ENCODE assay signal across 14 cellular contexts in genomic region chr3:58042947-58043707, GRCh38. TPM values are rescaled to one million over a fixed set of nuclear protein-coding genes. Genes with fewer than 3 reads are reported as not detected.
DNase-seq lines count a peak whose midpoint lies in the region; ATAC-seq and TF ChIP-seq lines count a peak whose summit lies in the region.
"Had no signal": no experiment of that assay in that cellular context is flagged by ENCODE, and none has a peak within 500 bp of the region (broad histone marks: within the 10 kb centered on the region; RNA-seq: fewer than 3 reads in every experiment).

No MANE protein-coding gene starts in this region.

- TF ChIP-seq CTCF in RWPE1 (conservative IDR thresholded peaks at IDR 0.05; ENCODE audit: low read depth) (no peak), gastroesophageal sphincter (IDR thresholded peaks at IDR 0.05) (no peak)
- TF ChIP-seq CTCF in CD8-positive, alpha-beta T cell (IDR thresholded peaks at IDR 0.05), result no peak

- no peaks in the 10 kb centered on the region for H3K27me3 Mint-ChIP-seq in CD4-positive, CD25-positive, alpha-beta regulatory T cell
- H3K27me3 Mint-ChIP-seq in CD8-positive, alpha-beta T cell (ENCODE audit: low read depth), result no peaks in the 10 kb centered on the region

- peaks cover 0 to 1% (median 0%) of the 10 kb centered on the region in 7 donors for H3K9me3 Mint-ChIP-seq in CD4-positive, CD25-positive, alpha-beta regulatory T cell
- H3K9me3 Mint-ChIP-seq in CD8-positive, alpha-beta T cell, result no peaks in the 10 kb centered on the region

- ATAC-seq in CD4-positive, CD25-positive, alpha-beta regulatory T cell (ENCODE audit: low read depth in 2 of 2), result no peak
- ATAC-seq in gastroesophageal sphincter, result no peak
- ATAC-seq in HG03354 (IDR thresholded peaks at IDR 0.05; ENCODE audit: poor library complexity, severe bottlenecking, unreplicated experiment), result no peak
- ATAC-seq in CD8-positive, alpha-beta T cell, result no peak
- no peak for ATAC-seq in right cardiac atrium

- H3K4me3 ChIP-seq in CD4-positive, CD25-positive, alpha-beta regulatory T cell (ENCODE audit: low read depth, low read length), result no peak overlapping the region
- no peak overlapping the region for H3K4me3 ChIP-seq in gastroesophageal sphincter
- no peak overlapping the region for H3K4me3 ChIP-seq in rectal smooth muscle tissue (ENCODE audit: low read length)
- H3K4me3 ChIP-seq in CD8-positive, alpha-beta T cell (ENCODE audit: low read depth, low read length), result no peak overlapping the region
- H3K4me3 ChIP-seq in right cardiac atrium (ENCODE audit: low read length), result no peak overlapping the region
- H3K4me3 ChIP-seq: GM12878, lung, tibial nerve had no signal

- no peak overlapping the region for H3K4me3 Mint-ChIP-seq in CD4-positive, CD25-positive, alpha-beta regulatory T cell
- no peak overlapping the region for H3K4me3 Mint-ChIP-seq in CD8-positive, alpha-beta T cell

- H3K36me3 Mint-ChIP-seq in CD4-positive, CD25-positive, alpha-beta regulatory T cell, result peaks cover 10% of the 10 kb centered on the region
- H3K36me3 Mint-ChIP-seq in CD8-positive, alpha-beta T cell, result peaks cover 2% of the 10 kb centered on the region

- no peaks in the 10 kb centered on the region for H3K4me1 ChIP-seq in CD4-positive, CD25-positive, alpha-beta regulatory T cell (ENCODE audit: control insufficient read depth, insufficient read depth, low read length, poor library complexity, severe bottlenecking)
- peaks cover 5 to 100% (median 61%) of the 10 kb centered on the region in 3 donors for H3K4me1 ChIP-seq in gastroesophageal sphincter
- peaks cover 17% of the 10 kb centered on the region for H3K4me1 ChIP-seq in rectal smooth muscle tissue (ENCODE audit: control insufficient read depth, insufficient read depth, low read length)
- peaks cover 30% of the 10 kb centered on the region for H3K4me1 ChIP-seq in CD8-positive, alpha-beta T cell (ENCODE audit: insufficient read depth, low read length)
- H3K4me1 ChIP-seq in right cardiac atrium (ENCODE audit: control insufficient read depth, insufficient read depth, low read length), result peaks cover 5% of the 10 kb centered on the region

- intact Hi-C loops in CD8-positive, alpha-beta T cell (cut with DNase I, micrococcal nuclease), result loop anchor here in 1 of 2 experiments (2.0 kb wide), 1 partner anchor 72 kb away; no protein-coding TSS in a partner anchor
- intact Hi-C loops in right cardiac atrium (cut with DNase I), result no loop called here

- no peak for TF ChIP-seq EP300 in gastroesophageal sphincter (IDR thresholded peaks at IDR 0.05)

- peaks cover 10 to 62% (median 37%) of the 10 kb centered on the region in 4 donors for H3K4me1 Mint-ChIP-seq in CD4-positive, CD25-positive, alpha-beta regulatory T cell
- H3K4me1 Mint-ChIP-seq in CD8-positive, alpha-beta T cell (ENCODE audit: low read depth), result peaks cover 63% of the 10 kb centered on the region

- CTCF ChIA-PET in RWPE1 (lab: Yijun Ruan, JAX), result no interaction called here
- CTCF ChIA-PET in CD8-positive, alpha-beta T cell (lab: Charles Lee), result interaction anchor here (1.3 kb wide), 1 partner anchor 17 kb away, joined by 3 read pairs; no protein-coding TSS in a partner anchor

- WGBS in gastroesophageal sphincter (ENCODE audit: low coverage in 1 of 2), 2 donors, result 68 to 69% methylated on average over 3 to 6 of the region's 6 CpGs
- 83% methylated on average over 6 of the region's 6 CpGs for WGBS in right cardiac atrium

- no peak for TF ChIP-seq POLR2A in gastroesophageal sphincter (IDR thresholded peaks at IDR 0.05)

- H3K27ac Mint-ChIP-seq in CD4-positive, CD25-positive, alpha-beta regulatory T cell, result peak overlapping the region; percentile 59 to 81 (median 77)
- no peak overlapping the region for H3K27ac Mint-ChIP-seq in CD8-positive, alpha-beta T cell

- no peaks in the 10 kb centered on the region for H3K27me3 ChIP-seq in CD4-positive, CD25-positive, alpha-beta regulatory T cell (ENCODE audit: control insufficient read depth, insufficient read depth, low read length)
- H3K27me3 ChIP-seq in gastroesophageal sphincter (no peaks in the 10 kb centered on the region), rectal smooth muscle tissue (ENCODE audit: control insufficient read depth, insufficient read depth, low read length) (no peaks in the 10 kb centered on the region), right cardiac atrium (ENCODE audit: control insufficient read depth, insufficient read depth) (no peaks in the 10 kb centered on the region)
- no peaks in the 10 kb centered on the region for H3K27me3 ChIP-seq in CD8-positive, alpha-beta T cell (ENCODE audit: insufficient read depth, low read length)
- H3K27me3 ChIP-seq: tibial nerve had no signal

- POLR2A ChIA-PET in RWPE1 (lab: Yijun Ruan, JAX; ENCODE audit: low non-redundant PET), result no interaction called here
- POLR2A ChIA-PET in CD8-positive, alpha-beta T cell (lab: Charles Lee), result interaction anchor here (0.6 kb wide), 1 partner anchor 42 kb away, joined by 4 read pairs; no protein-coding TSS in a partner anchor

- no peak overlapping the region for H3K27ac ChIP-seq in CD4-positive, CD25-positive, alpha-beta regulatory T cell (ENCODE audit: insufficient read depth, low read length, poor library complexity, severe bottlenecking)
- H3K27ac ChIP-seq in RWPE1 (peak overlapping the region; percentile 70), gastroesophageal sphincter (peak overlapping the region; percentile 6 to 82 (median 68)), rectal smooth muscle tissue (ENCODE audit: low read depth, low read length) (peak overlapping the region; percentile 1), right cardiac atrium (ENCODE audit: low read length) (no peak overlapping the region)
- H3K27ac ChIP-seq in CD8-positive, alpha-beta T cell (ENCODE audit: low read depth, low read length), result no peak overlapping the region

- no peaks in the 10 kb centered on the region for H3K9me3 ChIP-seq in CD4-positive, CD25-positive, alpha-beta regulatory T cell (ENCODE audit: control insufficient read depth in 2 of 2, low read length in 2 of 2)
- H3K9me3 ChIP-seq in gastroesophageal sphincter, result no peaks in the 10 kb centered on the region
- no peaks in the 10 kb centered on the region for H3K9me3 ChIP-seq in CD8-positive, alpha-beta T cell (ENCODE audit: low read length)
- H3K9me3 ChIP-seq in right cardiac atrium (ENCODE audit: control insufficient read depth, low read length), result no peaks in the 10 kb centered on the region
- H3K9me3 ChIP-seq: tibial nerve had no signal

- H3K9ac ChIP-seq in rectal smooth muscle tissue (ENCODE audit: low read length), result no peak overlapping the region

- H3K36me3 ChIP-seq in CD4-positive, CD25-positive, alpha-beta regulatory T cell (ENCODE audit: control insufficient read depth, insufficient read depth, low read length), result no peaks in the 10 kb centered on the region
- H3K36me3 ChIP-seq in gastroesophageal sphincter (no peaks in the 10 kb centered on the region), rectal smooth muscle tissue (ENCODE audit: control insufficient read depth, insufficient read depth, low read length) (no peaks in the 10 kb centered on the region)
- no peaks in the 10 kb centered on the region for H3K36me3 ChIP-seq in CD8-positive, alpha-beta T cell (ENCODE audit: insufficient read depth, low read length)
- H3K36me3 ChIP-seq: tibial nerve had no signal

- no peak for DNase-seq in CD4-positive, CD25-positive, alpha-beta regulatory T cell
- DNase-seq in RWPE1 (ENCODE audit: low spot score) (no peak), right cardiac atrium (no peak)
- no peak for DNase-seq in effector CD8-positive, alpha-beta T cell (lab: John Stamatoyannopoulos, UW)
- DNase-seq in CD8-positive, alpha-beta T cell, result no peak
- DNase-seq: NCI-H187, NCI-H526 treated with DMSO at 0.1 percent for 48 hours, RPMI8226 had no signal

RNA-seq across cellular contexts. Expression of gene FLNB, which starts 34.9 kb away (rescaled TPM):
- total RNA-seq in CD4-positive, CD25-positive, alpha-beta regulatory T cell, result 40.8 TPM
- polyA plus RNA-seq in CD4-positive, CD25-positive, alpha-beta regulatory T cell, result 10 to 100 TPM in 2 of 4 donors, 1 to 10 TPM in 2; 8.9 to 14.9 (median 12.2) TPM
- total RNA-seq in gastroesophageal sphincter (100 to 1,000 TPM in 1 of 4 donors, 10 to 100 TPM in 3; 60.2 to 138 (median 96.2) TPM), right cardiac atrium (10 to 100 TPM; 22.9 to 44.9 (median 29.0) TPM)
- total RNA-seq in CD8-positive, alpha-beta T cell, result 10 to 100 TPM; 46.8 to 52.1 TPM
- polyA plus RNA-seq in right cardiac atrium, result 36.9 TPM

Comparison
In these comparisons a context has a peak if more than half of its experiments do, and no peak if none do; other contexts are left out.
1. H3K27ac ChIP-seq: peak in RWPE1 (single experiment), gastroesophageal sphincter (4 of 4) and rectal smooth muscle tissue (single experiment); none in CD4-positive, CD25-positive, alpha-beta regulatory T cell (single experiment), CD8-positive, alpha-beta T cell (single experiment) and right cardiac atrium (single experiment).